Comparison of ENCODE assay signal across 11 cellular contexts in genomic region chr6:34358389-34358906, GRCh38. TPM values are rescaled to one million over a fixed set of nuclear protein-coding genes. Genes with fewer than 3 reads are reported as not detected.
DNase-seq lines count a peak whose midpoint lies in the region; ATAC-seq, FAIRE-seq and TF ChIP-seq lines count a peak whose summit lies in the region.
"Had no signal": no experiment of that assay in that cellular context is flagged by ENCODE, and none has a peak within 500 bp of the region (broad histone marks: within the 10 kb centered on the region; RNA-seq: fewer than 3 reads in every experiment).

No MANE protein-coding gene starts in this region.

- H3K79me1 ChIP-seq in mesenchymal stem cell (replicated peaks; ENCODE audit: low read length, poor library complexity, severe bottlenecking), result peaks cover 10% of the 10 kb centered on the region

- no peak overlapping the region for H3K4ac ChIP-seq in mesenchymal stem cell (ENCODE audit: low read depth in 1 of 2, low read length in 2 of 2)

- no peak overlapping the region for H3K27ac ChIP-seq in GM23248
- no peak overlapping the region for H3K27ac ChIP-seq in K562 (ENCODE audit: extremely low read depth, low read depth, low read length)
- H3K27ac ChIP-seq in ovary, result no peak overlapping the region
- H3K27ac ChIP-seq in mesenchymal stem cell (ENCODE audit: low read length, poor library complexity, severe bottlenecking), result no peak overlapping the region
- H3K27ac ChIP-seq: skin epidermis had no signal

- peaks cover 96% of the 10 kb centered on the region for H3K79me2 ChIP-seq in GM23248 (ENCODE audit: insufficient read depth)
- H3K79me2 ChIP-seq in K562 (ENCODE audit: control insufficient read depth, insufficient read depth, low read length), result peaks cover 92% of the 10 kb centered on the region

- no peak overlapping the region for H2BK5ac ChIP-seq in mesenchymal stem cell (ENCODE audit: low read depth, low read length, poor library complexity, severe bottlenecking)

- TF ChIP-seq EP300 in K562 (IDR thresholded peaks at IDR 0.05; ENCODE audit: low read length), result no peak
- no peak for TF ChIP-seq EP300 in ovary (IDR thresholded peaks at IDR 0.05)

- H3K23ac ChIP-seq in mesenchymal stem cell (ENCODE audit: low read length in 2 of 2), result no peak overlapping the region

- no peak overlapping the region for H2BK15ac ChIP-seq in mesenchymal stem cell (ENCODE audit: low read depth, poor library complexity, severe bottlenecking)

- H4K8ac ChIP-seq in mesenchymal stem cell (ENCODE audit: low read length), result no peak overlapping the region

- no peak for TF ChIP-seq RAD21 in K562 (CRISPR knock-in tag; conservative IDR thresholded peaks at IDR 0.05 in 1 of 2, IDR thresholded peaks at IDR 0.05 in 1 of 2)

- intact Hi-C loops in K562 (cut with micrococcal nuclease), result no loop called here
- intact Hi-C loops in ovary (cut with DNase I), result no loop called here

- in situ Hi-C loops in GM23248 (cut with MboI) (no loop called here), K562 (cut with MboI) (no loop called here)

- H2AFZ ChIP-seq in GM23248 (no peak overlapping the region), K562 (ENCODE audit: low read depth, low read length) (no peak overlapping the region), mesenchymal stem cell (ENCODE audit: low read depth, low read length) (no peak overlapping the region)

- H3K9me3 ChIP-seq in GM23248 (ENCODE audit: low read depth) (no peaks in the 10 kb centered on the region), K562 (replicated peaks; ENCODE audit: control insufficient read depth, insufficient read depth, low read depth, low read length) (no peaks in the 10 kb centered on the region), ovary (no peaks in the 10 kb centered on the region), mesenchymal stem cell (ENCODE audit: control insufficient read depth, low read length) (no peaks in the 10 kb centered on the region)

- TF ChIP-seq POLR2A in K562 (conservative IDR thresholded peaks at IDR 0.05), result no peak
- TF ChIP-seq POLR2A in ovary (IDR thresholded peaks at IDR 0.05), result no peak

- H2BK12ac ChIP-seq in mesenchymal stem cell (ENCODE audit: low read length in 2 of 2), result no peak overlapping the region

- H3K4me3 ChIP-seq in GM23248, result no peak overlapping the region
- H3K4me3 ChIP-seq in K562, result no peak overlapping the region
- H3K4me3 ChIP-seq in ovary, result no peak overlapping the region
- no peak overlapping the region for H3K4me3 ChIP-seq in mesenchymal stem cell (ENCODE audit: insufficient read depth in 1 of 2, low read depth in 1 of 2, low read length in 2 of 2)
- H3K4me3 ChIP-seq: skin epidermis had no signal

- H3K27me3 ChIP-seq in GM23248 (replicated peaks; ENCODE audit: insufficient read depth) (no peaks in the 10 kb centered on the region), K562 (ENCODE audit: control insufficient read depth in 2 of 2, insufficient read depth in 2 of 2, low read length in 2 of 2) (no peaks in the 10 kb centered on the region), ovary (no peaks in the 10 kb centered on the region), mesenchymal stem cell (ENCODE audit: control insufficient read depth in 1 of 2, insufficient read depth in 1 of 2, low read length in 2 of 2) (no peaks in the 10 kb centered on the region)

- H3K9me1 ChIP-seq in K562 (ENCODE audit: control insufficient read depth, insufficient read depth, low read length), result no peaks in the 10 kb centered on the region

- H3K9ac ChIP-seq in GM23248 (no peak overlapping the region), K562 (ENCODE audit: insufficient read depth in 1 of 2, low read depth in 2 of 2, low read length in 2 of 2) (no peak overlapping the region), mesenchymal stem cell (ENCODE audit: low read length) (no peak overlapping the region)

- no TSS peak for BruUV-seq in K562 (replicated peaks; lab: Mats Ljungman, UMichigan)

- no peak for FAIRE-seq in K562 (lab: Jason Lieb, UNC)
- FAIRE-seq: RCC 7860 had no signal

- no peak overlapping the region for H3K14ac ChIP-seq in mesenchymal stem cell (ENCODE audit: low read length in 2 of 2)

- no peaks in the 10 kb centered on the region for H3K9me2 ChIP-seq in GM23248 (ENCODE audit: insufficient read depth)

- no peak overlapping the region for H3K18ac ChIP-seq in mesenchymal stem cell (ENCODE audit: low read depth in 1 of 2, low read length in 2 of 2)

- no peak overlapping the region for H2AK5ac ChIP-seq in mesenchymal stem cell (ENCODE audit: low read length, severe bottlenecking)

- H3K4me1 ChIP-seq in GM23248 (ENCODE audit: insufficient read depth), result peaks cover 32% of the 10 kb centered on the region
- peaks cover 0 to 20% of the 10 kb centered on the region in 2 experiments; a peak in 3 of 5 replicates for H3K4me1 ChIP-seq in K562 (replicated peaks in 1 of 2; ENCODE audit: control insufficient read depth in 2 of 2, insufficient read depth in 2 of 2, low read length in 2 of 2)
- H3K4me1 ChIP-seq in ovary (ENCODE audit: insufficient read depth), result peaks cover 2% of the 10 kb centered on the region
- peaks cover 13% of the 10 kb centered on the region for H3K4me1 ChIP-seq in mesenchymal stem cell (ENCODE audit: control insufficient read depth, insufficient read depth, low read depth, low read length)

- no peak overlapping the region for H2BK120ac ChIP-seq in mesenchymal stem cell (ENCODE audit: low read depth, low read length)

- H3K36me3 ChIP-seq in GM23248 (ENCODE audit: low read depth), result no peaks in the 10 kb centered on the region
- H3K36me3 ChIP-seq in K562 (ENCODE audit: control insufficient read depth, insufficient read depth, low read length), result no peaks in the 10 kb centered on the region
- H3K36me3 ChIP-seq in ovary, result no peaks in the 10 kb centered on the region
- no peaks in the 10 kb centered on the region for H3K36me3 ChIP-seq in mesenchymal stem cell (ENCODE audit: control insufficient read depth in 1 of 2, insufficient read depth in 2 of 2, low read depth in 1 of 2, low read length in 2 of 2)

- H4K20me1 ChIP-seq in GM23248 (ENCODE audit: insufficient read depth), result peaks cover 32% of the 10 kb centered on the region
- peaks cover 15% of the 10 kb centered on the region; the same call in 1 of the 2 replicates for H4K20me1 ChIP-seq in K562 (replicated peaks; ENCODE audit: control insufficient read depth, insufficient read depth, low read length)

- H3F3A ChIP-seq in GM23248 (ENCODE audit: insufficient read depth), result peaks cover 7% of the 10 kb centered on the region; the same call in 1 of the 2 replicates

- TF ChIP-seq CTCF in K562 (IDR thresholded peaks at IDR 0.05 in 2 of 3, conservative IDR thresholded peaks at IDR 0.05 in 1 of 3; ENCODE audit: insufficient read depth in 2 of 3, low read depth in 1 of 3, low read length in 3 of 3) (no peak), ovary (IDR thresholded peaks at IDR 0.05) (no peak)

- ATAC-seq in K562 (peak; percentile 30; the same call in 1 of the 3 replicates), HG02885 (IDR thresholded peaks at IDR 0.05; ENCODE audit: poor library complexity, unreplicated experiment) (no peak)
- ATAC-seq: activated CD8-positive, alpha-beta T cell treated with anti-CD3 and anti-CD28 coated beads for 36 hours had no signal

- H3K4me2 ChIP-seq in GM23248 (ENCODE audit: unreplicated experiment) (peak overlapping the region; percentile 10), K562 (ENCODE audit: insufficient read depth, low read length) (no peak overlapping the region), mesenchymal stem cell (ENCODE audit: low read length, poor library complexity, severe bottlenecking) (no peak overlapping the region)

- WGBS in GM23248 (ENCODE audit: low coverage in 1 of 2, low lambda C conversion rate in 2 of 2, missing lambda C conversion rate in 2 of 2), 2 experiments, result 36 to 45% methylated on average over 3 of the region's 3 CpGs
- 71% methylated on average over 3 of the region's 3 CpGs for WGBS in K562 (ENCODE audit: insufficient coverage, low coverage, missing lambda C conversion rate)
- 20 to 30% (median 26%) methylated on average over 3 of the region's 3 CpGs for whole genome bisulfite sequencing in ovary, 3 donors
- WGBS in mesenchymal stem cell, result 80% methylated on average over 2 of the region's 3 CpGs

- no peak overlapping the region for H4K91ac ChIP-seq in mesenchymal stem cell (ENCODE audit: low read length)

- POLR2A ChIA-PET in K562 (lab: Yijun Ruan, JAX), result interaction anchor here (1.0 kb wide), 1 partner anchor 121 kb away, joined by 4 read pairs; no protein-coding TSS in a partner anchor

- CTCF ChIA-PET in K562 (lab: Yijun Ruan, JAX; ENCODE audit: low intra/inter-chr PET ratio), result interaction anchor here (0.6 kb wide), 1 partner anchor 59 kb away, joined by 5 read pairs; no protein-coding TSS in a partner anchor

- DNase-seq in GM23248 (peak; percentile 51), NCI-H2029 treated with DMSO at 0.1 percent for 48 hours (lab: John Stamatoyannopoulos, UW) (peak; percentile 61), K562 (ENCODE audit: extremely low read depth in 1 of 4, low spot score in 3 of 4) (no peak), ovary (peak; percentile 27 to 69 (median 44)), C1 segment of cervical spinal cord (lab: John Stamatoyannopoulos, UW) (no peak), mesenchymal stem cell (no peak)
- DNase-seq in activated effector memory CD4-positive, alpha-beta T cell treated with Interleukin-2 at 50 U/mL for 16 hours, result no peak
- DNase-seq: activated CD8-positive, alpha-beta T cell treated with anti-CD3 and anti-CD28 coated beads for 36 hours had no signal

RNA-seq across cellular contexts. Expression of gene NUDT3, which starts 34.0 kb away (rescaled TPM):
- total RNA-seq in GM23248 (2014; rRNA removed; shearing (Covaris generic)), result 11.5 and 13.8 TPM in 2 replicates
- polyA plus RNA-seq in GM23248 (2016; fragmentation: Nextera tagmentation; extraction: Ambion mirVana) (8.1 and 8.9 TPM in 2 replicates), K562 (2011; rRNA removed) (68.5 and 81.2 TPM in 2 replicates), K562 (2014; fragmentation: Illumina TruSeq; extraction: Trizol) (54.8 and 56.0 TPM in 2 replicates), K562 (2014; fragmentation: Nextera tagmentation; extraction: Ambion mirVana) (10 to 100 TPM in 1 of 2 experiments, 1 to 10 TPM in 1; 5.4 to 57.7 TPM), K562 (2014; rRNA removed) (54.4 and 56.8 TPM in 2 replicates), ovary (10 to 100 TPM; 16.0 to 25.8 TPM)
- total RNA-seq in K562 (2011; cell fraction: chromatin; rRNA removed; ENCODE audit: low replicate concordance), result 19.3 and 42.2 TPM in 2 replicates
- 17.3 and 21.3 TPM in 2 replicates for total RNA-seq in K562 (2011; cell fraction: nucleolus; rRNA removed)
- total RNA-seq in K562 (2011; cell fraction: nucleoplasm; rRNA removed), result 38.4 and 67.7 TPM in 2 replicates
- total RNA-seq in K562 (2014; rRNA removed) (47.3 and 51.0 TPM in 2 replicates), K562 (2014; rRNA removed; fragmentation: Illumina TruSeq; extraction: Trizol) (61.8 and 70.8 TPM in 2 replicates), K562 (2015; rRNA removed; fragmentation: Illumina TruSeq; extraction: Trizol) (57.2 and 59.8 TPM in 2 replicates), K562 (2021) (49.8 and 56.4 TPM in 2 replicates), ovary (10 to 100 TPM; 23.2 to 60.7 (median 50.9) TPM)
- polyA plus RNA-seq in K562 (2011; cell fraction: cytosol; rRNA removed), result 29.2 and 49.7 TPM in 2 replicates
- polyA plus RNA-seq in K562 (2011; cell fraction: nucleus; rRNA removed), result 20.7 and 29.1 TPM in 2 replicates
- polyA plus RNA-seq in K562 (2012), result 15.2 and 19.2 TPM in 2 replicates
- polyA minus RNA-seq in K562 (2011; rRNA and poly(A)+ RNA removed), result 105 and 133 TPM in 2 replicates
- 46.1 and 59.9 TPM in 2 replicates for polyA minus RNA-seq in K562 (2011; cell fraction: cytosol; rRNA and poly(A)+ RNA removed)
- 9.4 and 18.1 TPM in 2 replicates for polyA minus RNA-seq in K562 (2011; cell fraction: nucleus; rRNA and poly(A)+ RNA removed)
- polyA plus RNA-seq in mesenchymal stem cell (2013, experiment 1 of 2), result 20.5 TPM
- 20.3 TPM for polyA plus RNA-seq in mesenchymal stem cell (2013, experiment 2 of 2)

Comparison
In these comparisons a context has a peak if more than half of its experiments do, and no peak if none do; other contexts are left out.
1. DNase-seq: peak in GM23248 (single experiment), NCI-H2029 treated with DMSO at 0.1 percent for 48 hours (single experiment) and ovary (5 of 5); none in K562 (0 of 4), activated effector memory CD4-positive, alpha-beta T cell treated with Interleukin-2 at 50 U/mL for 16 hours (single experiment), C1 segment of cervical spinal cord (0 of 14) and mesenchymal stem cell (single experiment).